ENCODE assay signal across 1 cellular context in genomic region chr17:82299452-82299851, GRCh38.
TF ChIP-seq lines count a peak whose summit lies in the region.

No MANE protein-coding gene starts in this region.

TF ChIP-seq in GM23338, 12 proteins besides CTCF, POLR2A, EP300 and RAD21 (continued from another document):
- no peak for TF ChIP-seq REST (IDR thresholded peaks at IDR 0.05; ENCODE audit: unreplicated experiment)
- TF ChIP-seq CREB1 (CRISPR knock-in tag; IDR thresholded peaks at IDR 0.05; ENCODE audit: low read depth) = no peak
TF ChIP-seq in GM23338: peak in this region for 0.
